ENCODE assay signal across 8 cellular contexts in the genomic region with DNA sequence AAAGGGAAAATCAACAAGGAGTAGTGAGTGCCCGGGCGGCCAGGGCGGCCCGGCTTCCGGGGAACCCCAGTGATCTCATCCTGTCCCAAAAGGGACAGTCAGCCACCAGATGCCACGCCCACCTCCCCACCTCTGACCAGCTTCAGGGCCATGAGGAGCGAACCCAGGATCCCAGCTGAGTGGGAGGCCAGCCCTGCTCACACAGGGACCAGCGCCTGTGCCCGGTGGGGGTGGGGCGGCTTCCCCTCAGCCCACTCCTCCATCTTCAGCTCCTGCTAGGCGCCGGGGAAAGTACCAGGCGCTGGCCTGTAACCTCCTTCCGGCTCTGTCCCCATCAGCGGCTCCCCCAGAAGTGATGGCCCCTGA. TPM values are rescaled to one million over a fixed set of nuclear protein-coding genes. Genes with fewer than 3 reads are reported as not detected.
DNase-seq lines count a peak whose midpoint lies in the region; ATAC-seq and TF ChIP-seq lines count a peak whose summit lies in the region.

No MANE protein-coding gene starts in this region.

- H3K36me3 ChIP-seq in cardiac muscle cell: no peaks in the 10 kb centered on the region

- peak overlapping the region in 1 of 2 donors; percentile 22 for H3K27ac Mint-ChIP-seq in T-cell

- H3K4me3 ChIP-seq in cardiac muscle cell: peak overlapping the region; percentile 60
- H3K4me3 ChIP-seq in skin epidermis: peak overlapping the region in 6 of 7 experiments; percentile 23 to 47 (median 34)

- H3K27me3 Mint-ChIP-seq in T-cell: peaks cover 3 to 5% of the 10 kb centered on the region in 2 donors

- H3K9me3 Mint-ChIP-seq in T-cell: no peaks in the 10 kb centered on the region

- H3K4me1 Mint-ChIP-seq in T-cell: peaks cover 0 to 14% (median 14%) of the 10 kb centered on the region in 3 donors

- ATAC-seq in T-cell (replicated peaks in 1 of 4): peak in 3 of 4 experiments; percentile 8 to 12 (median 10)

- CTCF ChIA-PET in T-cell (lab: Charles Lee): no interaction called here

- H3K27me3 ChIP-seq in cardiac muscle cell: no peaks in the 10 kb centered on the region

- H3K36me3 Mint-ChIP-seq in T-cell: no peaks in the 10 kb centered on the region

- DNase-seq in GM10266 (ENCODE audit: extremely low spot score) (peak; percentile 76), T-cell (peak in 1 of 34 experiments; percentile 16), cardiac muscle cell (ENCODE audit: low read depth in 1 of 2, low spot score in 1 of 2) (no peak), nucleus accumbens (lab: John Stamatoyannopoulos, UW) (no peak), SK-N-DZ (ENCODE audit: low spot score) (no peak), SKM-1 (lab: John Stamatoyannopoulos, UW; ENCODE audit: unreplicated experiment) (no peak)
- no peak for DNase-seq in stimulated activated CD4-positive, alpha-beta T cell treated with anti-CD3 and anti-CD28 coated beads, Interleukin-4, amount 100 ng/mL, for 4 hours

- TF ChIP-seq CTCF in GM10266 (IDR thresholded peaks at IDR 0.05; ENCODE audit: control insufficient read depth, insufficient read depth, low read depth, missing control alignments): no peak
- no peak for TF ChIP-seq CTCF in cardiac muscle cell (IDR thresholded peaks at IDR 0.05; ENCODE audit: low read depth, low read length)

- H3K27ac ChIP-seq in cardiac muscle cell (no peak overlapping the region), skin epidermis (peak overlapping the region in 12 of 21 experiments; percentile 22 to 72 (median 44))

- H3K4me1 ChIP-seq in cardiac muscle cell (ENCODE audit: low read depth): peaks cover 20% of the 10 kb centered on the region

- H3K9me3 ChIP-seq in cardiac muscle cell (ENCODE audit: low read depth): no peaks in the 10 kb centered on the region

- H3K4me3 Mint-ChIP-seq in T-cell: peak overlapping the region; percentile 54 to 60 (median 55)

- POLR2A ChIA-PET in T-cell (lab: Charles Lee): no interaction called here

RNA-seq across cellular contexts. Expression of gene MYL5, which starts 6.2 kb away (rescaled TPM):
- total RNA-seq in T-cell (10 to 100 TPM; 21.1 to 26.3 (median 21.9) TPM), cardiac muscle cell (27.3 and 40.5 TPM in 2 replicates)
- polyA plus RNA-seq in cardiac muscle cell: 33.8 and 42.7 TPM in 2 replicates
- 1.8 and 2.4 TPM in 2 replicates for polyA plus RNA-seq in SK-N-DZ (2014; cell fraction: cytosol; rRNA removed)
- polyA plus RNA-seq in SK-N-DZ (2014; cell fraction: nucleus; rRNA removed): 3.8 and 11.8 TPM in 2 replicates

RNA-seq across cellular contexts. Expression of gene ATP5ME, which starts 6.5 kb away (rescaled TPM):
- total RNA-seq in T-cell (100 to 1,000 TPM in 4 of 5 donors, 10 to 100 TPM in 1; 92.4 to 158 (median 145) TPM), cardiac muscle cell (177 and 254 TPM in 2 replicates)
- polyA plus RNA-seq in cardiac muscle cell: 1,150 and 1,438 TPM in 2 replicates
- polyA plus RNA-seq in SK-N-DZ (2014; cell fraction: cytosol; rRNA removed): 121 and 140 TPM in 2 replicates
- 74.1 and 256 TPM in 2 replicates for polyA plus RNA-seq in SK-N-DZ (2014; cell fraction: nucleus; rRNA removed)

RNA-seq across cellular contexts. Expression of gene SLC49A3, which starts 8.4 kb away (rescaled TPM):
- 1 to 10 TPM in 4 of 5 donors, under 1 TPM in 1; 0.53 to 2.7 (median 1.4) TPM for total RNA-seq in T-cell
- total RNA-seq in cardiac muscle cell: 0.42 and 1.9 TPM in 2 replicates
- polyA plus RNA-seq in cardiac muscle cell: 0.47 and 2.3 TPM in 2 replicates
- not detected in 2 replicates for polyA plus RNA-seq in SK-N-DZ (2014; cell fraction: cytosol; rRNA removed)
- not detected in 2 replicates for polyA plus RNA-seq in SK-N-DZ (2014; cell fraction: nucleus; rRNA removed)

RNA-seq across cellular contexts. Expression of gene PCGF3, which starts 25.1 kb away (rescaled TPM):
- total RNA-seq in T-cell (10 to 100 TPM; 47.0 to 76.9 (median 51.1) TPM), cardiac muscle cell (59.6 and 118 TPM in 2 replicates)
- polyA plus RNA-seq in cardiac muscle cell: 28.1 and 32.8 TPM in 2 replicates
- polyA plus RNA-seq in SK-N-DZ (2014; cell fraction: cytosol; rRNA removed): 29.2 and 44.3 TPM in 2 replicates
- 129 and 164 TPM in 2 replicates for polyA plus RNA-seq in SK-N-DZ (2014; cell fraction: nucleus; rRNA removed)

RNA-seq across cellular contexts. Expression of gene PDE6B, which starts 55.2 kb away (rescaled TPM):
- total RNA-seq in T-cell: 10 to 100 TPM; 14.2 to 21.7 (median 19.8) TPM
- 34.5 and 43.1 TPM in 2 replicates for total RNA-seq in cardiac muscle cell
- 48.1 and 58.5 TPM in 2 replicates for polyA plus RNA-seq in cardiac muscle cell
- polyA plus RNA-seq in SK-N-DZ (2014; cell fraction: cytosol; rRNA removed): 3.5 and 7.5 TPM in 2 replicates
- 1.8 and 9.4 TPM in 2 replicates for polyA plus RNA-seq in SK-N-DZ (2014; cell fraction: nucleus; rRNA removed)
